ENCODE assay signal across 16 cellular contexts in genomic region chr4:105369988-105370387, GRCh38.
"Had no signal": no experiment of that assay in that cellular context is flagged by ENCODE, and none has a peak within 500 bp of the region (broad histone marks: within the 10 kb centered on the region; RNA-seq: fewer than 3 reads in every experiment).

No MANE protein-coding gene starts in this region.

- H3K27ac Mint-ChIP-seq: activated T-helper 17 cell treated with anti-CD3 and anti-CD28 coated beads, Interleukin-2, amount 50 U/mL, for 72 hours; effector memory CD8-positive, alpha-beta T cell; stimulated activated memory B cell treated with anti-CD40 and anti-IgM and Interleukin-4, amounts not matched to agents 10 μg/mL and 1 μg/mL and 100 μg/mL, for 72 hours had no signal

- DNase-seq: activated CD4-positive, CD25-positive, alpha-beta regulatory T cell treated with anti-CD3 and anti-CD28 coated beads, Interleukin-2, amount 50 U/mL, for 72 hours; activated naive CD4-positive, alpha-beta T cell treated with anti-CD3 and anti-CD28 coated beads, Interleukin-2, amount 50 U/mL, for 16 hours; activated T-cell treated with anti-CD3 and anti-CD28 coated beads for 4 hours; adrenal gland; body of pancreas; dermis blood vessel endothelial cell; effector memory CD8-positive, alpha-beta T cell; hippocampal formation; kidney; left lung; mammary epithelial cell; naive thymus-derived CD8-positive, alpha-beta T cell; stimulated activated CD4-positive, alpha-beta T cell treated with anti-CD3 and anti-CD28 coated beads, Interleukin-2, amount 100 ng/mL, for 48 hours had no signal

- H3K27me3 ChIP-seq: adrenal gland, body of pancreas, left lung had no signal

- ATAC-seq: activated T-helper 17 cell treated with anti-CD3 and anti-CD28 coated beads, Interleukin-2, amount 50 U/mL, for 72 hours; body of pancreas; effector memory CD8-positive, alpha-beta T cell; left lung; naive thymus-derived CD8-positive, alpha-beta T cell; stimulated activated memory B cell treated with anti-CD40 and anti-IgM and Interleukin-4, amounts not matched to agents 10 μg/mL and 1 μg/mL and 100 μg/mL, for 72 hours had no signal

- H3K4me3 Mint-ChIP-seq: activated T-helper 17 cell treated with anti-CD3 and anti-CD28 coated beads, Interleukin-2, amount 50 U/mL, for 72 hours; central memory CD8-positive, alpha-beta T cell; effector memory CD8-positive, alpha-beta T cell; naive thymus-derived CD8-positive, alpha-beta T cell; stimulated activated memory B cell treated with anti-CD40 and anti-IgM and Interleukin-4, amounts not matched to agents 10 μg/mL and 1 μg/mL and 100 μg/mL, for 72 hours had no signal

- H3K4me1 Mint-ChIP-seq: central memory CD8-positive, alpha-beta T cell; naive thymus-derived CD8-positive, alpha-beta T cell; stimulated activated memory B cell treated with anti-CD40 and anti-IgM and Interleukin-4, amounts not matched to agents 10 μg/mL and 1 μg/mL and 100 μg/mL, for 72 hours had no signal

- H3K9me3 ChIP-seq: adrenal gland, body of pancreas had no signal

- H3K9me3 Mint-ChIP-seq: effector memory CD8-positive, alpha-beta T cell had no signal

- H3K4me3 ChIP-seq: adrenal gland, body of pancreas, left lung had no signal

- H3K4me1 ChIP-seq: adrenal gland, body of pancreas, left lung had no signal

- H3K27me3 Mint-ChIP-seq: activated T-helper 17 cell treated with anti-CD3 and anti-CD28 coated beads, Interleukin-2, amount 50 U/mL, for 72 hours; central memory CD8-positive, alpha-beta T cell; effector memory CD8-positive, alpha-beta T cell; naive thymus-derived CD8-positive, alpha-beta T cell; stimulated activated memory B cell treated with anti-CD40 and anti-IgM and Interleukin-4, amounts not matched to agents 10 μg/mL and 1 μg/mL and 100 μg/mL, for 72 hours had no signal

- H3K27ac ChIP-seq: adrenal gland, body of pancreas, left lung had no signal

- H3K36me3 ChIP-seq: adrenal gland had no signal
